In genomic region chr1:226735576-226735975, GRCh38 we compare ENCODE assay signal across 10 cellular contexts. TPM values are rescaled to one million over a fixed set of nuclear protein-coding genes. Genes with fewer than 3 reads are reported as not detected.
DNase-seq lines count a peak whose midpoint lies in the region; ATAC-seq and TF ChIP-seq lines count a peak whose summit lies in the region.
"Had no signal": no experiment of that assay in that cellular context is flagged by ENCODE, and none has a peak within 500 bp of the region (broad histone marks: within the 10 kb centered on the region; RNA-seq: fewer than 3 reads in every experiment).

No MANE protein-coding gene starts in this region.

- H3K27me3 ChIP-seq in muscle layer of colon (ENCODE audit: control insufficient read depth in 1 of 2, insufficient read depth in 2 of 2, low read length in 2 of 2), result no peaks in the 10 kb centered on the region

- H3K9ac ChIP-seq in muscle layer of colon (ENCODE audit: low read length), result peak overlapping the region; percentile 52

- in situ Hi-C loops in astrocyte of the cerebellum (cut with HindIII; ENCODE audit: low sequenced_read_pairs), result no loop called here

- peaks cover 56% of the 10 kb centered on the region for H3K4me1 Mint-ChIP-seq in activated naive CD4-positive, alpha-beta T cell treated with anti-CD3 and anti-CD28 coated beads, Interleukin-2, amount 50 U/mL, for 24 hours
- peaks cover 26% of the 10 kb centered on the region for H3K4me1 Mint-ChIP-seq in type B pancreatic cell (ENCODE audit: unreplicated experiment)

- H3K4me3 ChIP-seq in astrocyte of the cerebellum (ENCODE audit: low read depth, low read length), result peak overlapping the region; percentile 94
- peak overlapping the region; percentile 61 to 92 for H3K4me3 ChIP-seq in muscle layer of colon (ENCODE audit: low read depth in 1 of 2, low read length in 2 of 2)
- H3K4me3 ChIP-seq: K562 had no signal

- DNase-seq in activated naive CD4-positive, alpha-beta T cell treated with anti-CD3 and anti-CD28 coated beads, Interleukin-2, amount 50 U/mL, for 16 hours, result no peak
- no peak for DNase-seq in astrocyte of the cerebellum (ENCODE audit: low read depth)
- DNase-seq in type B pancreatic cell (ENCODE audit: extremely low spot score, unreplicated experiment), result no peak
- DNase-seq in NCI-H1694 treated with DMSO at 0.1 percent for 48 hours (lab: John Stamatoyannopoulos, UW), result no peak
- no peak for DNase-seq in posterior vena cava (ENCODE audit: low spot score)
- DNase-seq: NCI-H748 treated with DMSO at 0.1 percent for 48 hours had no signal

- H3K27me3 Mint-ChIP-seq in activated naive CD4-positive, alpha-beta T cell treated with anti-CD3 and anti-CD28 coated beads, Interleukin-2, amount 50 U/mL, for 24 hours, result no peaks in the 10 kb centered on the region
- no peaks in the 10 kb centered on the region for H3K27me3 Mint-ChIP-seq in type B pancreatic cell

- no peak for ATAC-seq in HG03025 (IDR thresholded peaks at IDR 0.05; ENCODE audit: low FRiP score, unreplicated experiment)
- ATAC-seq: K562 had no signal

- peak overlapping the region; percentile 98 for H3K27ac ChIP-seq in muscle layer of colon (ENCODE audit: low read depth, low read length)

- H3K36me3 Mint-ChIP-seq in activated naive CD4-positive, alpha-beta T cell treated with anti-CD3 and anti-CD28 coated beads, Interleukin-2, amount 50 U/mL, for 24 hours, result peaks cover 12% of the 10 kb centered on the region
- peaks cover 20% of the 10 kb centered on the region for H3K36me3 Mint-ChIP-seq in type B pancreatic cell

- TF ChIP-seq CTCF in astrocyte of the cerebellum (IDR thresholded peaks at IDR 0.05; ENCODE audit: low read depth, low read length, missing control alignments) (no peak), type B pancreatic cell (conservative IDR thresholded peaks at IDR 0.05) (no peak)

- no peaks in the 10 kb centered on the region for H3K9me3 Mint-ChIP-seq in activated naive CD4-positive, alpha-beta T cell treated with anti-CD3 and anti-CD28 coated beads, Interleukin-2, amount 50 U/mL, for 24 hours
- no peaks in the 10 kb centered on the region for H3K9me3 Mint-ChIP-seq in type B pancreatic cell

- H3K27ac Mint-ChIP-seq in activated naive CD4-positive, alpha-beta T cell treated with anti-CD3 and anti-CD28 coated beads, Interleukin-2, amount 50 U/mL, for 24 hours, result peak overlapping the region; percentile 87
- no peak overlapping the region for H3K27ac Mint-ChIP-seq in type B pancreatic cell

- H3K36me3 ChIP-seq in muscle layer of colon (ENCODE audit: insufficient read depth, low read length), result peaks cover 26% of the 10 kb centered on the region

- H3K9me3 ChIP-seq in muscle layer of colon (ENCODE audit: low read length), result no peaks in the 10 kb centered on the region

- intact Hi-C loops in posterior vena cava (cut with DNase I), result loop anchor here in 1 of 2 donors (5.0 kb wide), 2 partner anchors 73 to 92 kb away; no protein-coding TSS in a partner anchor

- peaks cover 66% of the 10 kb centered on the region for H3K4me1 ChIP-seq in muscle layer of colon (ENCODE audit: insufficient read depth, low read length)

- H3K4me3 Mint-ChIP-seq in activated naive CD4-positive, alpha-beta T cell treated with anti-CD3 and anti-CD28 coated beads, Interleukin-2, amount 50 U/mL, for 24 hours, result peak overlapping the region; percentile 87
- H3K4me3 Mint-ChIP-seq in type B pancreatic cell, result peak overlapping the region; percentile 62

RNA-seq across cellular contexts. Expression of gene ITPKB, which starts 3.5 kb away (rescaled TPM):
- total RNA-seq in type B pancreatic cell (ENCODE audit: low replicate concordance) (24.5 and 31.4 TPM in 2 replicates), posterior vena cava (10 to 100 TPM; 22.4 to 24.4 TPM)
